Comparison of ENCODE assay signal across 8 cellular contexts in the genomic region with DNA sequence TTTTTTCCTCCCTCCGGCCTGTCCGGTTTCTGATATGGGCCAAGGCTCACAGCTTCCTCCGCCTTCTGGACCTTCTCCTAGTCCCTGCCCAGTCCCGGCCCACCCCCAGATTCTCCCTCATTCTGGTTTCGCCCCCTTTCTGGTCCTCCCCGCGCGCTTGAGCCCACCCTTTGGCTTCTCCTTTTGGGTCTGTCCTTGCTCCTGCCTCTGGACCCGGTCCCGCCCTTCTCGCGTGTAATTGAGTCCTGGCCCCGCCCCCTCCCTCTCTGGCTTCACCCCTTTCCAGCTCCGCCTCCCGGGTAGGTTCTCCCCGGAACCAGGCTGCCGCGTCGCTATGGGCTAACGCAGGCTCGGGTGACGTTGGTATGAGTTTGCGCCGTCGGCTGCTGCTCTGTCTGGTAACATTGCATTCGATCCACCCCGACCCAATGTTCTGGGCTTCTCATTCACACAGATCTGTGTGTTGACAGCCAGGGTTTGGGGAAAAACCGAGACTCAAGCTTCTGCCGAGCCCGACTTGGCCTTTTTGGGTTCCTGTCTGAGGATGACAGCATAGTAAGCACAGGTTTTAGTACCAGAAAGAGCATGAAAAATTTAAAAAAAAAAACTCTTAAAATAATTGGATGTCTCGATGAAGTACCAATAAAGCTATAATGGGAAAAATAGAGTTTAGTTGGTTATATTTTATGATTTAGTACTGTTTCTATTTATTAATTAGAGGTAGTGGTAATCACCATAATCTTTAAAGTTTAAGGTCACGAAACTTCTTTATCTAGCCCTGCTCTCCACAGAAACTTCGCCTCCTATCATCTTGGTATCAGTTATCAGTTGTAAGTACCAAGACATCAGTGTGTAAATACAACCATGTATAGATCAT. TPM values are rescaled to one million over a fixed set of nuclear protein-coding genes. Genes with fewer than 3 reads are reported as not detected.
DNase-seq lines count a peak whose midpoint lies in the region; ATAC-seq and TF ChIP-seq lines count a peak whose summit lies in the region.

No MANE protein-coding gene starts in this region.

- H3K9ac ChIP-seq in BLaER1: peak overlapping the region; percentile 72

- H3K36me3 ChIP-seq in BLaER1 (no peaks in the 10 kb centered on the region), lung (ENCODE audit: control insufficient read depth in 2 of 2, insufficient read depth in 2 of 2, low read length in 2 of 2) (no peaks in the 10 kb centered on the region)

- no peaks in the 10 kb centered on the region for H4K20me1 ChIP-seq in BLaER1

- TF ChIP-seq CTCF in lung (IDR thresholded peaks at IDR 0.05; ENCODE audit: control extremely low read depth, extremely low read depth): no peak

- peak overlapping the region; percentile 87 for H3K4me3 Mint-ChIP-seq in activated CD4-positive, alpha-beta memory T cell treated with anti-CD3 and anti-CD28 coated beads, Interleukin-2, amount 10 ng/mL, durations not matched to agents 7 days and 5 days

- H3K27me3 ChIP-seq in BLaER1 (peaks cover 16% of the 10 kb centered on the region), lung (ENCODE audit: control insufficient read depth, insufficient read depth) (no peaks in the 10 kb centered on the region)

- H3K4me1 ChIP-seq in BLaER1 (peaks cover 50% of the 10 kb centered on the region), lung (ENCODE audit: control insufficient read depth in 2 of 2, insufficient read depth in 2 of 2, low read length in 2 of 2) (peaks cover 0 to 12% of the 10 kb centered on the region in 2 donors)

- H3K4me1 Mint-ChIP-seq in activated CD4-positive, alpha-beta memory T cell treated with anti-CD3 and anti-CD28 coated beads, Interleukin-2, amount 10 ng/mL, durations not matched to agents 7 days and 5 days: peaks cover 58% of the 10 kb centered on the region

- POLR2A ChIA-PET in activated CD4-positive, alpha-beta memory T cell treated with anti-CD3 and anti-CD28 coated beads, Interleukin-2, amount 10 ng/mL, durations not matched to agents 7 days and 5 days (lab: Charles Lee): interaction anchor here (0.6 to 5.8 kb wide), 17 partner anchors 9 to 1291 kb away, joined by 3 to 71 read pairs (median 5); a partner anchor contains a TSS

- H3K9me3 Mint-ChIP-seq in activated CD4-positive, alpha-beta memory T cell treated with anti-CD3 and anti-CD28 coated beads, Interleukin-2, amount 10 ng/mL, durations not matched to agents 7 days and 5 days: no peaks in the 10 kb centered on the region

- DNase-seq in HK-2 (ENCODE audit: unreplicated experiment) (peak; percentile 94), NCI-H82 (lab: John Stamatoyannopoulos, UW) (peak; percentile 99), ecto neural progenitor cell (ENCODE audit: low spot score) (peak; percentile 96), lung (ENCODE audit: low spot score) (peak; percentile 99)
- DNase-seq in activated CD4-positive, alpha-beta memory T cell treated with anti-CD3 and anti-CD28 coated beads, Interleukin-2, amount 10 ng/mL, durations not matched to agents 7 days and 5 days: peak; percentile 99
- DNase-seq in stimulated activated CD4-positive, alpha-beta T cell treated with anti-CD3 and anti-CD28 coated beads, TNF-alpha, amount 100 ng/mL, for 4 hours (ENCODE audit: low read depth in 3 of 3): peak; percentile 96 to 99 (median 96)

- CTCF ChIA-PET in activated CD4-positive, alpha-beta memory T cell treated with anti-CD3 and anti-CD28 coated beads, Interleukin-2, amount 10 ng/mL, durations not matched to agents 7 days and 5 days (lab: Charles Lee): interaction anchor here (0.8 to 14.1 kb wide), 6 partner anchors 13 to 127 kb away, joined by 3 to 183 read pairs (median 6); a partner anchor contains a TSS

- H3K27me3 Mint-ChIP-seq in activated CD4-positive, alpha-beta memory T cell treated with anti-CD3 and anti-CD28 coated beads, Interleukin-2, amount 10 ng/mL, durations not matched to agents 7 days and 5 days: peaks cover 1% of the 10 kb centered on the region

- ATAC-seq in GM19438 (IDR thresholded peaks at IDR 0.05; ENCODE audit: low read depth, unreplicated experiment) (peak; percentile 28), lung (ENCODE audit: insufficient read depth, low FRiP score) (peak; percentile 67)

- H3K36me3 Mint-ChIP-seq in activated CD4-positive, alpha-beta memory T cell treated with anti-CD3 and anti-CD28 coated beads, Interleukin-2, amount 10 ng/mL, durations not matched to agents 7 days and 5 days (ENCODE audit: low read depth): peaks cover 12% of the 10 kb centered on the region

- H3K4me3 ChIP-seq in BLaER1 (peak overlapping the region; percentile 71), lung (peak overlapping the region; percentile 0)

- H3K27ac ChIP-seq in BLaER1 (peak overlapping the region; percentile 37; the same call in 1 of the 2 replicates), lung (ENCODE audit: low read depth in 1 of 2, low read length in 1 of 2) (peak overlapping the region; percentile 90 to 94)

- peak overlapping the region; percentile 99 for H3K27ac Mint-ChIP-seq in activated CD4-positive, alpha-beta memory T cell treated with anti-CD3 and anti-CD28 coated beads, Interleukin-2, amount 10 ng/mL, durations not matched to agents 7 days and 5 days

- H3K9me3 ChIP-seq in BLaER1: no peaks in the 10 kb centered on the region
- H3K9me3 ChIP-seq in lung (ENCODE audit: control insufficient read depth in 2 of 2, insufficient read depth in 1 of 2, low read length in 1 of 2): no peaks in the 10 kb centered on the region

- 2 to 3% methylated on average over 33 of the region's 33 CpGs for WGBS in lung, 2 donors

- H3K4me2 ChIP-seq in BLaER1: peak overlapping the region; percentile 93

RNA-seq across cellular contexts. Expression of a gene that starts 14.8 kb away (rescaled TPM):
- total RNA-seq in activated CD4-positive, alpha-beta memory T cell treated with anti-CD3 and anti-CD28 coated beads, Interleukin-2, amount 10 ng/mL, durations not matched to agents 7 days and 5 days: 10 to 100 TPM; 22.1 to 24.8 TPM
- total RNA-seq in lung: 10 to 100 TPM; 27.5 to 40.8 TPM
- polyA plus RNA-seq in lung: 1 to 10 TPM; 5.6 to 7.2 TPM

RNA-seq across cellular contexts. Expression of a gene that starts 29.0 kb away (rescaled TPM):
- total RNA-seq in activated CD4-positive, alpha-beta memory T cell treated with anti-CD3 and anti-CD28 coated beads, Interleukin-2, amount 10 ng/mL, durations not matched to agents 7 days and 5 days: not detected
- total RNA-seq in lung: under 1 TPM in 1 of 2 donors, not detected in 1; 0.64 TPM
- polyA plus RNA-seq in lung: under 1 TPM; 0.10 to 0.11 TPM

Comparison
In these comparisons a context has a peak if more than half of its experiments do, and no peak if none do; other contexts are left out.
1. Peak in every context shown above with its lines: DNase-seq, ATAC-seq, H3K4me3 ChIP-seq and H3K27ac ChIP-seq.